Comparison of ENCODE assay signal across 10 cellular contexts in the genomic region with DNA sequence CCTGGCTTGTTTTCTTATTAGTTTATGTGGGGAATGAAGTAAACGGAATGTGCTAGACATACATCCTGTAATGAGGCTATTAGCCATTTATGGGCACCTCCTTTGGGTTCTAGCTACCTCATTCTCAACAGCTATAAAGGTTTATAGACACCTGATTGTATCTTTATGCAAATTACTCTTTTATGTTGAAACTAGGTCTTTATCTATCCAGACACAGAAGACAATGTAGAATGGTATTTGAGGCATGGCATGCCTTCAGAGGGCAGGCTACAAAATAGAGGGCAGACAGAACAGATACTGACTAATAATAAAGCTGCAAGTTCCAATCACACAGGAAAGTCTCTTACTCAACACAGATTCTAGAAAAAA. TPM values are rescaled to one million over a fixed set of nuclear protein-coding genes. Genes with fewer than 3 reads are reported as not detected.
A peak's percentile ranks its signal among the peaks of the same experiment; 100 is the strongest.
DNase-seq lines count a peak whose midpoint lies in the region; ATAC-seq and TF ChIP-seq lines count a peak whose summit lies in the region.
"Had no signal": no experiment of that assay in that cellular context is flagged by ENCODE, and none has a peak within 500 bp of the region (broad histone marks: within the 10 kb centered on the region; RNA-seq: fewer than 3 reads in every experiment).

No MANE protein-coding gene starts in this region.

- TF ChIP-seq CTCF in KMS-11 (conservative IDR thresholded peaks at IDR 0.05; ENCODE audit: low read depth, low read length) (no peak), fibroblast of pulmonary artery (IDR thresholded peaks at IDR 0.05; ENCODE audit: low read length, missing control alignments) (no peak)

- H3K4me1 ChIP-seq in CD8-positive, alpha-beta memory T cell (ENCODE audit: insufficient read depth, low read length), result peaks cover 96% of the 10 kb centered on the region
- peaks cover 80% of the 10 kb centered on the region for H3K4me1 ChIP-seq in KMS-11 (ENCODE audit: low read depth, poor library complexity, severe bottlenecking)

- ATAC-seq in GM21447 (IDR thresholded peaks at IDR 0.05; ENCODE audit: unreplicated experiment), result peak; percentile 16

- H3K9ac ChIP-seq in KMS-11, result no peak overlapping the region

- peaks cover 9% of the 10 kb centered on the region; the same call in 1 of the 2 replicates for H3K79me2 ChIP-seq in KMS-11 (ENCODE audit: insufficient read depth, low read depth)

- H3K27me3 Mint-ChIP-seq in CD8-positive, alpha-beta memory T cell, result no peaks in the 10 kb centered on the region

- H3K4me3 Mint-ChIP-seq in CD8-positive, alpha-beta memory T cell, result peak overlapping the region; percentile 6 to 87 (median 74)

- H3K4me1 Mint-ChIP-seq in CD8-positive, alpha-beta memory T cell, result peaks cover 98 to 100% (median 100%) of the 10 kb centered on the region in 3 donors

- peak overlapping the region; percentile 87 to 99 (median 97) for H3K27ac Mint-ChIP-seq in CD8-positive, alpha-beta memory T cell

- no peak overlapping the region for H3K4me2 ChIP-seq in KMS-11

- H4K20me1 ChIP-seq in KMS-11 (ENCODE audit: insufficient read depth), result no peaks in the 10 kb centered on the region

- no peaks in the 10 kb centered on the region for H3K9me3 ChIP-seq in CD8-positive, alpha-beta memory T cell (ENCODE audit: low read length)

- H3K27ac ChIP-seq in CD8-positive, alpha-beta memory T cell (ENCODE audit: low read depth, low read length), result peak overlapping the region; percentile 75
- peak overlapping the region; percentile 24; the same call in 1 of the 2 replicates for H3K27ac ChIP-seq in KMS-11
- H3K27ac ChIP-seq: cardiac muscle cell had no signal

- no peaks in the 10 kb centered on the region for H3K27me3 ChIP-seq in CD8-positive, alpha-beta memory T cell (ENCODE audit: insufficient read depth, low read length, poor library complexity, severe bottlenecking)
- no peaks in the 10 kb centered on the region for H3K27me3 ChIP-seq in KMS-11 (ENCODE audit: insufficient read depth, low read depth)
- H3K27me3 ChIP-seq: cardiac muscle cell had no signal

- no peaks in the 10 kb centered on the region for H3K36me3 ChIP-seq in CD8-positive, alpha-beta memory T cell (ENCODE audit: insufficient read depth, low read length)
- H3K36me3 ChIP-seq in KMS-11 (ENCODE audit: insufficient read depth), result no peaks in the 10 kb centered on the region
- H3K36me3 ChIP-seq: cardiac muscle cell had no signal

- CTCF ChIA-PET in CD8-positive, alpha-beta memory T cell (lab: Charles Lee), result interaction anchor here (0.9 to 4.1 kb wide), 16 partner anchors 9 to 83 kb away, joined by 3 to 38 read pairs (median 4); a partner anchor contains a TSS

- DNase-seq in CD8-positive, alpha-beta memory T cell, result peak in 1 of 5 donors; percentile 77
- DNase-seq in fibroblast of pulmonary artery (ENCODE audit: low read depth) (peak; percentile 41), DMS 273 treated with DMSO at 0.1 percent for 48 hours (lab: John Stamatoyannopoulos, UW) (no peak), SHP77 (lab: John Stamatoyannopoulos, UW) (no peak), NCI-H187 treated with DMSO at 0.1 percent for 48 hours (lab: John Stamatoyannopoulos, UW) (no peak), DMS53 (lab: John Stamatoyannopoulos, UW) (no peak)

- POLR2A ChIA-PET in CD8-positive, alpha-beta memory T cell (lab: Charles Lee), result interaction anchor here (0.7 to 3.2 kb wide), 7 partner anchors 9 to 56 kb away, joined by 3 to 32 read pairs (median 9); no protein-coding TSS in a partner anchor

- H3K9me3 Mint-ChIP-seq in CD8-positive, alpha-beta memory T cell, result no peaks in the 10 kb centered on the region

- peaks cover 0 to 23% (median 2%) of the 10 kb centered on the region in 3 donors for H3K36me3 Mint-ChIP-seq in CD8-positive, alpha-beta memory T cell

- no peak overlapping the region for H2AFZ ChIP-seq in KMS-11 (ENCODE audit: low read depth)

- H3K4me3 ChIP-seq in CD8-positive, alpha-beta memory T cell (ENCODE audit: low read length), result peak overlapping the region; percentile 38
- no peak overlapping the region for H3K4me3 ChIP-seq in KMS-11 (IDR thresholded peaks at IDR 0.05; ENCODE audit: insufficient read depth, low read depth, low read length)
- no peak overlapping the region for H3K4me3 ChIP-seq in fibroblast of pulmonary artery (replicated peaks; ENCODE audit: low read depth, low read length)
- H3K4me3 ChIP-seq: cardiac muscle cell had no signal

RNA-seq across cellular contexts. Expression of a gene that starts 27.1 kb away (rescaled TPM):
- 10 to 100 TPM; 40.1 to 41.1 TPM for total RNA-seq in CD8-positive, alpha-beta memory T cell
- polyA plus RNA-seq in CD8-positive, alpha-beta memory T cell, result 26.4 TPM

RNA-seq across cellular contexts. Expression of a gene that starts 41.9 kb away (rescaled TPM):
- total RNA-seq in CD8-positive, alpha-beta memory T cell, result not detected
- not detected for polyA plus RNA-seq in CD8-positive, alpha-beta memory T cell
- total RNA-seq: cardiac muscle cell, kidney epithelial cell had no signal
